In genomic region chr3:49929333-49930240, GRCh38 we compare ENCODE assay signal across 8 cellular contexts. TPM values are rescaled to one million over a fixed set of nuclear protein-coding genes. Genes with fewer than 3 reads are reported as not detected.
A peak's percentile ranks its signal among the peaks of the same experiment; 100 is the strongest.
DNase-seq lines count a peak whose midpoint lies in the region; ATAC-seq and TF ChIP-seq lines count a peak whose summit lies in the region.

A gene with protein sequence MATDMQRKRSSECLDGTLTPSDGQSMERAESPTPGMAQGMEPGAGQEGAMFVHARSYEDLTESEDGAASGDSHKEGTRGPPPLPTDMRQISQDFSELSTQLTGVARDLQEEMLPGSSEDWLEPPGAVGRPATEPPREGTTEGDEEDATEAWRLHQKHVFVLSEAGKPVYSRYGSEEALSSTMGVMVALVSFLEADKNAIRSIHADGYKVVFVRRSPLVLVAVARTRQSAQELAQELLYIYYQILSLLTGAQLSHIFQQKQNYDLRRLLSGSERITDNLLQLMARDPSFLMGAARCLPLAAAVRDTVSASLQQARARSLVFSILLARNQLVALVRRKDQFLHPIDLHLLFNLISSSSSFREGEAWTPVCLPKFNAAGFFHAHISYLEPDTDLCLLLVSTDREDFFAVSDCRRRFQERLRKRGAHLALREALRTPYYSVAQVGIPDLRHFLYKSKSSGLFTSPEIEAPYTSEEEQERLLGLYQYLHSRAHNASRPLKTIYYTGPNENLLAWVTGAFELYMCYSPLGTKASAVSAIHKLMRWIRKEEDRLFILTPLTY (minus strand): TSS chr3:49929811. CDS start chr3:49913346, 16,465 bp downstream.

- H3K27ac Mint-ChIP-seq in GM23338 (peak within 1 kb of the TSS; percentile 95), neural crest cell (ENCODE audit: unreplicated experiment) (peak within 1 kb of the TSS; percentile 90)

- no peaks in the 10 kb centered on the region; the same call in 1 of the 2 replicates for H3K9me2 ChIP-seq in GM23338 (ENCODE audit: insufficient read depth)

- H3K36me3 ChIP-seq in GM23338 (ENCODE audit: insufficient read depth) (no peaks in the 10 kb centered on the region), stomach smooth muscle (ENCODE audit: control insufficient read depth in 2 of 2, insufficient read depth in 2 of 2, low read length in 2 of 2) (no peaks in the 10 kb centered on the region)

- H3K36me3 Mint-ChIP-seq in GM23338 (ENCODE audit: low read depth) (no peaks in the 10 kb centered on the region), neural crest cell (ENCODE audit: low read depth) (no peaks in the 10 kb centered on the region)

- H3K9ac ChIP-seq in stomach smooth muscle (ENCODE audit: low read length in 2 of 2): peak within 1 kb of the TSS; percentile 88 to 92

- H3K27me3 ChIP-seq in GM23338 (ENCODE audit: insufficient read depth) (no peaks in the 10 kb centered on the region), stomach smooth muscle (ENCODE audit: control insufficient read depth in 1 of 2, insufficient read depth in 2 of 2, low read length in 2 of 2) (no peaks in the 10 kb centered on the region)

- H3K4me2 ChIP-seq in GM23338: peak within 1 kb of the TSS; percentile 80

- in situ Hi-C loops in G401 (cut with HindIII; ENCODE audit: low sequenced_read_pairs): no loop called here

- H3K79me2 ChIP-seq in GM23338 (replicated peaks; ENCODE audit: insufficient read depth): no peaks in the 10 kb centered on the region

- peaks cover 5% of the 10 kb centered on the region; the same call in 1 of the 2 replicates for H3F3A ChIP-seq in GM23338 (replicated peaks; ENCODE audit: low read depth)

- H3K9me3 ChIP-seq in stomach smooth muscle (ENCODE audit: control insufficient read depth in 2 of 2, low read length in 2 of 2): no peaks in the 10 kb centered on the region

- peak; percentile 91 for DNase-seq in G401 (ENCODE audit: low spot score)
- DNase-seq in GM23338 (ENCODE audit: low spot score): peak; percentile 96
- DNase-seq in LHCN-M2 (ENCODE audit: low read depth): peak; percentile 87
- peak; percentile 91 for DNase-seq in SHP77 (lab: John Stamatoyannopoulos, UW)
- DNase-seq in activated gamma-delta T cell (lab: John Stamatoyannopoulos, UW): peak; percentile 64
- peak; percentile 95 for DNase-seq in fibroblast of villous mesenchyme (ENCODE audit: low read depth)
- peak; percentile 95 for DNase-seq in neural crest cell (ENCODE audit: low read depth, low spot score)

- no peaks in the 10 kb centered on the region for H4K20me1 ChIP-seq in GM23338 (replicated peaks; ENCODE audit: insufficient read depth)

- H3K27me3 Mint-ChIP-seq in GM23338 (ENCODE audit: insufficient read depth, low read depth, poor library complexity): peaks cover 15% of the 10 kb centered on the region
- H3K27me3 Mint-ChIP-seq in neural crest cell (ENCODE audit: low read depth): no peaks in the 10 kb centered on the region

- H3K9me3 Mint-ChIP-seq in GM23338 (no peaks in the 10 kb centered on the region), neural crest cell (no peaks in the 10 kb centered on the region)

- H3K4me1 ChIP-seq in GM23338 (ENCODE audit: insufficient read depth): peaks cover 19% of the 10 kb centered on the region
- H3K4me1 ChIP-seq in stomach smooth muscle (ENCODE audit: control insufficient read depth, insufficient read depth, low read length): peaks cover 16% of the 10 kb centered on the region

- H3K27ac ChIP-seq in GM23338 (ENCODE audit: low read depth) (peak within 1 kb of the TSS; percentile 10), stomach smooth muscle (ENCODE audit: low read length) (peak within 1 kb of the TSS; percentile 91)

- H3K4me1 Mint-ChIP-seq in GM23338: peaks cover 22% of the 10 kb centered on the region
- H3K4me1 Mint-ChIP-seq in neural crest cell: peaks cover 15% of the 10 kb centered on the region

- H3K4me3 Mint-ChIP-seq in GM23338 (peak within 1 kb of the TSS; percentile 90), neural crest cell (peak within 1 kb of the TSS; percentile 90)

- TF ChIP-seq CTCF in GM23338 (conservative IDR thresholded peaks at IDR 0.05; ENCODE audit: low read depth in 2 of 2) (peak; percentile 32 to 51), fibroblast of villous mesenchyme (IDR thresholded peaks at IDR 0.05; ENCODE audit: insufficient read depth, low read depth, low read length) (peak; percentile 18), neural crest cell (conservative IDR thresholded peaks at IDR 0.05) (peak; percentile 62)

- H2AFZ ChIP-seq in GM23338: peak within 1 kb of the TSS; percentile 93

- peak within 1 kb of the TSS; percentile 83 for H3K4me3 ChIP-seq in GM23338
- peak within 1 kb of the TSS; percentile 92 for H3K4me3 ChIP-seq in fibroblast of villous mesenchyme (ENCODE audit: low read depth, low read length)
- peak within 1 kb of the TSS; percentile 90 to 94 for H3K4me3 ChIP-seq in stomach smooth muscle (ENCODE audit: low read length in 2 of 2)

- peak; percentile 87 for ATAC-seq in GM23338

TF ChIP-seq in GM23338, 12 proteins besides CTCF, POLR2A, EP300 and RAD21:
- peak; percentile 68 for TF ChIP-seq ETS1 (IDR thresholded peaks at IDR 0.05)
- TF ChIP-seq STAT1 (IDR thresholded peaks at IDR 0.05; ENCODE audit: unreplicated experiment): no peak
- peak; percentile 69 for TF ChIP-seq POLR2AphosphoS5 (IDR thresholded peaks at IDR 0.05; ENCODE audit: low read depth)

RNA-seq across cellular contexts. Expression of the gene that starts here (rescaled TPM):
- 12.1 TPM in 2 replicates for total RNA-seq in G401 (2014; rRNA removed; shearing (Covaris generic))
- total RNA-seq in GM23338 (2014; rRNA removed; shearing (Covaris generic)): 12.1 and 13.3 TPM in 2 replicates
- 5.5 and 6.4 TPM in 2 replicates for polyA plus RNA-seq in GM23338 (2016; fragmentation: Nextera tagmentation; extraction: Ambion mirVana)
- total RNA-seq in LHCN-M2 (2014; rRNA removed): 16.8 and 20.5 TPM in 2 replicates
- polyA plus RNA-seq in LHCN-M2 (2012): 10.1 TPM
- 9.7 and 12.1 TPM in 2 replicates for total RNA-seq in fibroblast of villous mesenchyme
- total RNA-seq in neural crest cell: 11.5 and 13.1 TPM in 2 replicates

Comparison
In these comparisons a context has a peak if more than half of its experiments do, and no peak if none do; other contexts are left out.
1. Peak in every context shown above with its lines: DNase-seq, ATAC-seq, H3K4me3 ChIP-seq and H3K27ac ChIP-seq.